ENCODE assay signal across 14 cellular contexts in genomic region chr18:10715791-10716190, GRCh38.
A peak's percentile ranks its signal among the peaks of the same experiment; 100 is the strongest.
DNase-seq lines count a peak whose midpoint lies in the region; TF ChIP-seq lines count a peak whose summit lies in the region.
"Had no signal": no experiment of that assay in that cellular context is flagged by ENCODE, and none has a peak within 500 bp of the region (broad histone marks: within the 10 kb centered on the region; RNA-seq: fewer than 3 reads in every experiment).

No MANE protein-coding gene starts in this region.

- TF ChIP-seq CTCF in AG10803 (conservative IDR thresholded peaks at IDR 0.05; ENCODE audit: low read length): no peak
- TF ChIP-seq CTCF in H9 (conservative IDR thresholded peaks at IDR 0.05): no peak
- no peak for TF ChIP-seq CTCF in PC-9 (conservative IDR thresholded peaks at IDR 0.05)
- no peak for TF ChIP-seq CTCF in osteoblast (IDR thresholded peaks at IDR 0.05; ENCODE audit: extremely low read depth, low read depth, low read length)

- H3K79me2 ChIP-seq in H9 (ENCODE audit: insufficient read depth, low read length) (no peaks in the 10 kb centered on the region), PC-9 (ENCODE audit: low read depth) (no peaks in the 10 kb centered on the region), osteoblast (ENCODE audit: insufficient read depth, low read length) (no peaks in the 10 kb centered on the region)

- H4K5ac ChIP-seq in H9 (ENCODE audit: insufficient read length, low read depth, low read length): no peak overlapping the region

- no peaks in the 10 kb centered on the region for H3K79me1 ChIP-seq in H9 (ENCODE audit: insufficient read depth, low read depth, low read length, poor library complexity, severe bottlenecking)

- no peaks in the 10 kb centered on the region for H3K27me3 Mint-ChIP-seq in H9 (ENCODE audit: low read depth)

- CTCF ChIA-PET in PC-9 (lab: Charles Lee): no interaction called here

- H2BK12ac ChIP-seq in H9 (ENCODE audit: insufficient read length, low read depth, low read length): no peak overlapping the region

- WGBS in H9 (ENCODE audit: extremely low coverage, insufficient read length, low lambda C conversion rate): no CpG with 5 or more reads among the region's 9 CpGs

- H3K14ac ChIP-seq in H9 (ENCODE audit: insufficient read depth, low read length): no peak overlapping the region

- no peak overlapping the region for H2BK120ac ChIP-seq in H9 (ENCODE audit: low read depth, low read length, poor library complexity, severe bottlenecking)

- no peak overlapping the region for H3K4me3 Mint-ChIP-seq in H9
- H3K4me3 Mint-ChIP-seq: activated naive CD8-positive, alpha-beta T cell; IgD-negative memory B cell had no signal

- intact Hi-C loops in PC-9 (cut with micrococcal nuclease; ENCODE audit: unreplicated experiment): no loop called here

- H2BK15ac ChIP-seq in H9 (ENCODE audit: low read depth, low read length): no peak overlapping the region

- H2BK20ac ChIP-seq in H9 (ENCODE audit: low read depth, low read length, poor library complexity, severe bottlenecking): no peak overlapping the region

- H3K36me3 Mint-ChIP-seq in H9 (ENCODE audit: insufficient read depth in 1 of 3, low read depth in 3 of 3): no peaks in the 10 kb centered on the region; a peak in 1 of 7 replicates
- H3K36me3 Mint-ChIP-seq: activated naive CD8-positive, alpha-beta T cell; IgD-negative memory B cell had no signal

- no peaks in the 10 kb centered on the region for H3K36me3 ChIP-seq in PC-9 (ENCODE audit: low read depth)
- H3K36me3 ChIP-seq in osteoblast (ENCODE audit: insufficient read depth, low read length): no peaks in the 10 kb centered on the region
- H3K36me3 ChIP-seq: spleen had no signal

- no peak overlapping the region for H3K18ac ChIP-seq in H9 (ENCODE audit: insufficient read length, low read depth, low read length)

- H3K4me1 ChIP-seq in H9 (ENCODE audit: insufficient read depth, low read length) (no peaks in the 10 kb centered on the region), PC-9 (replicated peaks; ENCODE audit: insufficient read depth) (no peaks in the 10 kb centered on the region), osteoblast (ENCODE audit: insufficient read depth, low read length) (no peaks in the 10 kb centered on the region)
- H3K4me1 ChIP-seq: spleen had no signal

- no peak overlapping the region for H3K9ac ChIP-seq in H9 (ENCODE audit: extremely low read depth, insufficient read length, low read length)

- H3K9me3 ChIP-seq in H9 (ENCODE audit: control insufficient read depth, low read depth, low read length) (no peaks in the 10 kb centered on the region), PC-9 (ENCODE audit: insufficient read depth, low read depth) (no peaks in the 10 kb centered on the region), osteoblast (ENCODE audit: low read depth, low read length) (no peaks in the 10 kb centered on the region)
- H3K9me3 ChIP-seq: spleen had no signal

- H3K23me2 ChIP-seq in H9 (ENCODE audit: insufficient read length, low read depth, low read length, poor library complexity, severe bottlenecking): no peaks in the 10 kb centered on the region

- no peaks in the 10 kb centered on the region for H4K20me1 ChIP-seq in H9 (ENCODE audit: control insufficient read depth, insufficient read depth, insufficient read length)
- no peaks in the 10 kb centered on the region; the same call in 1 of the 2 replicates for H4K20me1 ChIP-seq in PC-9 (ENCODE audit: insufficient read depth)
- H4K20me1 ChIP-seq in osteoblast (ENCODE audit: insufficient read depth, low read length): no peaks in the 10 kb centered on the region

- no peaks in the 10 kb centered on the region for H3F3A ChIP-seq in PC-9 (ENCODE audit: insufficient read depth, low read depth)

- H3K27ac Mint-ChIP-seq in H9: no peak overlapping the region
- H3K27ac Mint-ChIP-seq: activated naive CD8-positive, alpha-beta T cell; IgD-negative memory B cell had no signal

- no peak overlapping the region for H2AK5ac ChIP-seq in H9 (ENCODE audit: insufficient read length, low read length)

- DNase-seq in AG10803 (ENCODE audit: low read depth): peak; percentile 56
- DNase-seq in NCI-H2196 (lab: John Stamatoyannopoulos, UW; ENCODE audit: unreplicated experiment): peak; percentile 80
- peak; percentile 78 for DNase-seq in dermis microvascular lymphatic vessel endothelial cell (ENCODE audit: low read depth in 2 of 2)
- DNase-seq in myocyte (ENCODE audit: low read depth): peak; percentile 46
- no peak for DNase-seq in H9
- no peak for DNase-seq in PC-9
- DNase-seq in NCI-H1105 treated with DMSO at 0.1 percent for 48 hours (lab: John Stamatoyannopoulos, UW): no peak
- DNase-seq in osteoblast (ENCODE audit: insufficient read length, low spot score, missing footprints): no peak
- DNase-seq: effector memory CD4-positive, alpha-beta T cell; NCI-H1694 treated with DMSO at 0.1 percent for 48 hours; spleen; T1000 had no signal

- H2BK5ac ChIP-seq in H9 (ENCODE audit: insufficient read length, low read length): no peak overlapping the region

- no peak overlapping the region for H3T11ph ChIP-seq in H9 (ENCODE audit: low read length)

- no peak overlapping the region for H3K23ac ChIP-seq in H9 (ENCODE audit: insufficient read length, low read depth, low read length)

- H3K4me2 ChIP-seq in H9 (ENCODE audit: insufficient read depth, insufficient read length, low read length) (no peak overlapping the region), PC-9 (no peak overlapping the region), osteoblast (ENCODE audit: insufficient read depth, low read length) (no peak overlapping the region)

- no peak overlapping the region for H4K8ac ChIP-seq in H9 (replicated peaks; ENCODE audit: insufficient read length, low read depth, low read length)

- no peak overlapping the region for H4K91ac ChIP-seq in H9 (ENCODE audit: insufficient read length, low read depth, low read length)

- no peaks in the 10 kb centered on the region for H3K9me3 Mint-ChIP-seq in H9
- H3K9me3 Mint-ChIP-seq: IgD-negative memory B cell had no signal

- no TSS peak for BruUV-seq in PC-9 (replicated peaks; lab: Mats Ljungman, UMichigan)

- H3K4me1 Mint-ChIP-seq in H9: no peaks in the 10 kb centered on the region
- H3K4me1 Mint-ChIP-seq: IgD-negative memory B cell had no signal

- H3K27me3 ChIP-seq in H9 (ENCODE audit: insufficient read depth, low read length): no peaks in the 10 kb centered on the region
- H3K27me3 ChIP-seq in PC-9 (ENCODE audit: insufficient read depth, low read depth): peaks cover 66% of the 10 kb centered on the region
- no peaks in the 10 kb centered on the region for H3K27me3 ChIP-seq in osteoblast (ENCODE audit: insufficient read depth, low read length)

- POLR2A ChIA-PET in PC-9 (lab: Charles Lee; ENCODE audit: unreplicated experiment): no interaction called here

- no peak overlapping the region for H2AFZ ChIP-seq in H9 (ENCODE audit: low read length)
- H2AFZ ChIP-seq in PC-9: no peak overlapping the region
- no peak overlapping the region for H2AFZ ChIP-seq in osteoblast (ENCODE audit: low read length)

- no peak overlapping the region for H3K4me3 ChIP-seq in AG10803 (ENCODE audit: low read length)
- H3K4me3 ChIP-seq in PC-9: no peak overlapping the region
- H3K4me3 ChIP-seq in osteoblast (ENCODE audit: insufficient read depth, low read length): no peak overlapping the region
- H3K4me3 ChIP-seq: spleen had no signal

- no peaks in the 10 kb centered on the region for H3K9me2 ChIP-seq in PC-9 (ENCODE audit: insufficient read depth)

- H3K27ac ChIP-seq in H9 (ENCODE audit: insufficient read length, low read depth, low read length): no peak overlapping the region
- no peak overlapping the region for H3K27ac ChIP-seq in PC-9
- no peak overlapping the region for H3K27ac ChIP-seq in osteoblast (ENCODE audit: low read depth, low read length)
- H3K27ac ChIP-seq: spleen had no signal

- H3K4ac ChIP-seq in H9 (ENCODE audit: low read depth, low read length): no peak overlapping the region

- H3K56ac ChIP-seq in H9 (ENCODE audit: insufficient read length, low read depth, low read length): no peak overlapping the region

Comparison
In these comparisons a context has a peak if more than half of its experiments do, and no peak if none do; other contexts are left out.
1. DNase-seq: peak in AG10803 (single experiment), NCI-H2196 (single experiment), dermis microvascular lymphatic vessel endothelial cell (2 of 2) and myocyte (single experiment); none in H9 (single experiment), PC-9 (0 of 2), NCI-H1105 treated with DMSO at 0.1 percent for 48 hours (single experiment) and osteoblast (single experiment).